Comparison of ENCODE assay signal across 8 cellular contexts in the genomic region with DNA sequence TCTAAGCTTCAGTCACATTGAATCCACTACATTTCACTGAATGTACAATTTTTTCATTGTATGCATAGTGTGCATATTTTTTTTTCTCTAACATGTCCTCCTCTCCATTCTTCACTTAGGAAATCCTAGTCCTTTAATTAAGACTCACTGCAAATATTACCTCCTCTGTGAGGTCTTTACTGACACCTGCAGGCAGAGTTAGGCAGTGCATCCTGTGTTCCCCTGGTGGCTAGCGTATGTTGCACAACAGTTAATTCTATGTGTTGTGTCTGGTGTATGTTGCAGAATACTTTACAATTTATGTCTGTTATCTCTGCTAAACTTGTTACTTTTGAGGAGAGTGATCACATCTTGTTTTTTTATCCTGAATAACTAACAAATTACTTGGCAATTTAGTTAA.
DNase-seq lines count a peak whose midpoint lies in the region; ATAC-seq, FAIRE-seq and TF ChIP-seq lines count a peak whose summit lies in the region.
"Not testable (repeated sequence)": the region's sequence is repeated elsewhere in the genome, so short reads cannot be mapped to it uniquely, and the experiment has no call there.

No MANE protein-coding gene starts in this region.

- H3K4me1 ChIP-seq in GM12878 (ENCODE audit: control insufficient read depth, insufficient read depth, low read length); upper lobe of left lung: not testable (repeated sequence)

- H3K9me3 Mint-ChIP-seq in CD4-positive, alpha-beta T cell; naive thymus-derived CD8-positive, alpha-beta T cell: not testable (repeated sequence)

- not testable (repeated sequence) for H3K4me3 Mint-ChIP-seq in CD4-positive, alpha-beta T cell; T-helper 17 cell; naive thymus-derived CD8-positive, alpha-beta T cell

- CTCF ChIA-PET in CD4-positive, alpha-beta T cell (lab: Charles Lee); GM12878 (lab: Yijun Ruan, JAX): not testable (repeated sequence)

- not testable (repeated sequence) for TF ChIP-seq EP300 in GM12878 (IDR thresholded peaks at IDR 0.05; ENCODE audit: borderline replicate concordance in 1 of 2, control insufficient read depth in 1 of 2, low read depth in 2 of 2, low read length in 2 of 2); upper lobe of left lung (IDR thresholded peaks at IDR 0.05)

- H3K36me3 Mint-ChIP-seq in CD4-positive, alpha-beta T cell (ENCODE audit: low read depth); T-helper 17 cell (ENCODE audit: low read depth); naive thymus-derived CD8-positive, alpha-beta T cell: not testable (repeated sequence)

- intact Hi-C loops in CD4-positive, alpha-beta T cell (cut with DNase I, micrococcal nuclease); GM12878 (cut with micrococcal nuclease; ENCODE audit: unreplicated experiment); left ventricle myocardium superior (cut with micrococcal nuclease): not testable (repeated sequence)

- H3K36me3 ChIP-seq in GM12878 (ENCODE audit: control insufficient read depth in 2 of 2, insufficient read depth in 2 of 2, low read length in 1 of 2); upper lobe of left lung: not testable (repeated sequence)

- peak; percentile 81 for ATAC-seq in CD4-positive, alpha-beta T cell (ENCODE audit: poor library complexity)
- peak; percentile 51 for ATAC-seq in GM21529 (IDR thresholded peaks at IDR 0.05; ENCODE audit: unreplicated experiment)
- ATAC-seq in HG03159 (IDR thresholded peaks at IDR 0.05; ENCODE audit: unreplicated experiment): peak; percentile 62
- peak; percentile 85 for ATAC-seq in T-helper 17 cell
- peak; percentile 85 for ATAC-seq in GM12878
- ATAC-seq in left ventricle myocardium superior: peak; percentile 66
- ATAC-seq in naive thymus-derived CD8-positive, alpha-beta T cell: peak; percentile 71
- ATAC-seq in upper lobe of left lung (ENCODE audit: low FRiP score in 2 of 2): peak; percentile 86 to 93

- not testable (repeated sequence) for H3K4me2 ChIP-seq in GM12878 (ENCODE audit: control insufficient read depth, insufficient read depth)

- FAIRE-seq in GM12878 (lab: Jason Lieb, UNC): not testable (repeated sequence)

- RAD21 ChIA-PET in GM12878 (lab: Charles Lee; ENCODE audit: unreplicated experiment): not testable (repeated sequence)

- BruUV-seq in GM12878 (replicated peaks; lab: Mats Ljungman, UMichigan): not testable (repeated sequence)

- not testable (repeated sequence) for H3K4me1 Mint-ChIP-seq in CD4-positive, alpha-beta T cell (ENCODE audit: low read depth); T-helper 17 cell; naive thymus-derived CD8-positive, alpha-beta T cell

- not testable (repeated sequence) for H2AFZ ChIP-seq in GM12878 (ENCODE audit: control insufficient read depth, low read depth, low read length)

- in situ Hi-C loops in GM12878 (cut with MboI): not testable (repeated sequence)

- not testable (repeated sequence) for TF ChIP-seq RAD21 in GM12878 (IDR thresholded peaks at IDR 0.05; ENCODE audit: insufficient read depth, low read depth, low read length)

- POLR2A ChIA-PET in CD4-positive, alpha-beta T cell (lab: Charles Lee); GM12878 (lab: Charles Lee); naive thymus-derived CD8-positive, alpha-beta T cell (lab: Charles Lee): not testable (repeated sequence)

- TF ChIP-seq CTCF in CD4-positive, alpha-beta T cell (IDR thresholded peaks at IDR 0.05); GM12878 (IDR thresholded peaks at IDR 0.05 in 2 of 3, conservative IDR thresholded peaks at IDR 0.05 in 1 of 3; ENCODE audit: control insufficient read depth in 2 of 3, extremely low read depth in 1 of 3, insufficient read depth in 1 of 3, low read depth in 3 of 3, low read length in 3 of 3); upper lobe of left lung (IDR thresholded peaks at IDR 0.05): not testable (repeated sequence)

- not testable (repeated sequence) for H4K20me1 ChIP-seq in GM12878 (ENCODE audit: control insufficient read depth, insufficient read depth)

- not testable (repeated sequence) for H3K79me2 ChIP-seq in GM12878 (ENCODE audit: control insufficient read depth, insufficient read depth, low read length)

- not testable (repeated sequence) for H3K9me3 ChIP-seq in CD4-positive, alpha-beta T cell (ENCODE audit: control insufficient read depth, low read length); T-helper 17 cell (ENCODE audit: control insufficient read depth, low read length, poor library complexity, severe bottlenecking); GM12878 (replicated peaks; ENCODE audit: control insufficient read depth, insufficient read depth, low read length); upper lobe of left lung

- H3K27ac Mint-ChIP-seq in CD4-positive, alpha-beta T cell; T-helper 17 cell; naive thymus-derived CD8-positive, alpha-beta T cell: not testable (repeated sequence)

- not testable (repeated sequence) for H3K27me3 ChIP-seq in CD4-positive, alpha-beta T cell (ENCODE audit: control insufficient read depth, insufficient read depth, low read length); GM12878 (replicated peaks in 1 of 2; ENCODE audit: control insufficient read depth in 2 of 2, insufficient read depth in 2 of 2, low read length in 1 of 2); upper lobe of left lung

- TF ChIP-seq POLR2A in GM12878 (IDR thresholded peaks at IDR 0.05; ENCODE audit: low read depth, low read length); upper lobe of left lung (IDR thresholded peaks at IDR 0.05): not testable (repeated sequence)

- not testable (repeated sequence) for H3K27me3 Mint-ChIP-seq in CD4-positive, alpha-beta T cell; T-helper 17 cell; naive thymus-derived CD8-positive, alpha-beta T cell

- DNase-seq in CD4-positive, alpha-beta T cell; T-helper 17 cell; GM12878 (ENCODE audit: low read depth, low spot score); left ventricle myocardium superior; naive thymus-derived CD8-positive, alpha-beta T cell; upper lobe of left lung: not testable (repeated sequence)

- H3K27ac ChIP-seq in CD4-positive, alpha-beta T cell (ENCODE audit: low read depth, low read length); GM12878 (ENCODE audit: control insufficient read depth, insufficient read depth); upper lobe of left lung: not testable (repeated sequence)

- SMC1A ChIA-PET in GM12878 (lab: Charles Lee; ENCODE audit: uncharacterized antibody, unreplicated experiment): not testable (repeated sequence)

- not testable (repeated sequence) for H3K9ac ChIP-seq in GM12878 (ENCODE audit: control insufficient read depth, insufficient read depth, low read length)

- not testable (repeated sequence) for H3K4me3 ChIP-seq in GM12878, upper lobe of left lung

- no CpG with 5 or more reads among the region's 1 CpG for WGBS in GM12878 (ENCODE audit: insufficient coverage, insufficient replicate concordance, low lambda C conversion rate, missing lambda C conversion rate)
- no CpG with 5 or more reads among the region's 1 CpG for WGBS in upper lobe of left lung, 2 donors
